ENCODE assay signal across 8 cellular contexts in genomic region chr5:168114444-168115017, GRCh38.
DNase-seq lines count a peak whose midpoint lies in the region; ATAC-seq and TF ChIP-seq lines count a peak whose summit lies in the region.

No MANE protein-coding gene starts in this region.

- DNase-seq in BE2C: peak; percentile 83
- peak; percentile 6 for DNase-seq in NCI-H1105 treated with DMSO at 0.1 percent for 48 hours (lab: John Stamatoyannopoulos, UW)
- DNase-seq in UCSD-AML1 (lab: John Stamatoyannopoulos, UW; ENCODE audit: unreplicated experiment): peak; percentile 56
- peak; percentile 13 to 37 for DNase-seq in erythroblast (lab: John Stamatoyannopoulos, UW)
- DNase-seq in osteocyte (ENCODE audit: extremely low spot score, unreplicated experiment): no peak
- DNase-seq in activated gamma-delta T cell treated with Interleukin-2 at 50 U/mL for 16 hours: no peak

- H3K4me1 ChIP-seq in BE2C: no peaks in the 10 kb centered on the region

- H3K4me3 Mint-ChIP-seq in osteocyte (ENCODE audit: unreplicated experiment): no peak overlapping the region

- TF ChIP-seq CTCF in BE2C (IDR thresholded peaks at IDR 0.05; ENCODE audit: low read depth, low read length) (peak; percentile 97), osteocyte (IDR thresholded peaks at IDR 0.05) (peak; percentile 57)

- TF ChIP-seq POLR2A in erythroblast (IDR thresholded peaks at IDR 0.05; ENCODE audit: low read length): no peak

- H3K4me3 ChIP-seq in BE2C (ENCODE audit: low read depth, low read length): no peak overlapping the region

- no peak overlapping the region for H3K27ac Mint-ChIP-seq in osteocyte (ENCODE audit: unreplicated experiment)

- H3K9me3 ChIP-seq in BE2C: no peaks in the 10 kb centered on the region

- H3K27me3 Mint-ChIP-seq in osteocyte (ENCODE audit: unreplicated experiment): peaks cover 9% of the 10 kb centered on the region

- ATAC-seq in GM18511 (IDR thresholded peaks at IDR 0.05; ENCODE audit: unreplicated experiment) (peak; percentile 95), HG02840 (IDR thresholded peaks at IDR 0.05; ENCODE audit: low FRiP score, unreplicated experiment) (peak; percentile 74)

- no peaks in the 10 kb centered on the region for H3K9me3 Mint-ChIP-seq in osteocyte (ENCODE audit: unreplicated experiment)

- H3K36me3 Mint-ChIP-seq in osteocyte (ENCODE audit: unreplicated experiment): no peaks in the 10 kb centered on the region

- no peaks in the 10 kb centered on the region for H3K36me3 ChIP-seq in BE2C

- peaks cover 2% of the 10 kb centered on the region for H3K4me1 Mint-ChIP-seq in osteocyte (ENCODE audit: unreplicated experiment)

- no peaks in the 10 kb centered on the region for H3K27me3 ChIP-seq in BE2C

Comparison
In these comparisons a context has a peak if more than half of its experiments do, and no peak if none do; other contexts are left out.
1. DNase-seq: peak in BE2C (single experiment), NCI-H1105 treated with DMSO at 0.1 percent for 48 hours (single experiment), UCSD-AML1 (single experiment) and erythroblast (2 of 2); none in osteocyte (single experiment) and activated gamma-delta T cell treated with Interleukin-2 at 50 U/mL for 16 hours (single experiment).